In genomic region chr14:72420749-72421452, GRCh38 we compare ENCODE assay signal across 8 cellular contexts.
DNase-seq lines count a peak whose midpoint lies in the region; ATAC-seq, FAIRE-seq and TF ChIP-seq lines count a peak whose summit lies in the region.

No MANE protein-coding gene starts in this region.

- peak; percentile 40 for DNase-seq in COLO829 (ENCODE audit: low spot score)
- peak in 62 of 76 experiments; percentile 4 to 79 (median 42) for DNase-seq in HUDEP-2 (lab: John Stamatoyannopoulos, UW; ENCODE audit: unreplicated experiment in 76 of 76)
- DNase-seq in RKO (ENCODE audit: low spot score): peak; percentile 58
- DNase-seq in activated effector memory CD4-positive, alpha-beta T cell treated with Interleukin-2 at 50 U/mL for 16 hours: peak; percentile 41
- DNase-seq in glomerular endothelial cell (ENCODE audit: extremely low read depth, low read depth, low spot score): peak; percentile 25
- DNase-seq in pancreas: peak in 5 of 6 donors; percentile 22 to 92 (median 60)
- peak; percentile 81 for DNase-seq in upper lobe of right lung

- no peaks in the 10 kb centered on the region for H3K9me3 ChIP-seq in pancreas
- H3K9me3 ChIP-seq in upper lobe of right lung: no peaks in the 10 kb centered on the region

- TF ChIP-seq CTCF in pancreas (IDR thresholded peaks at IDR 0.05) (peak; percentile 63 to 83 (median 74)), upper lobe of right lung (IDR thresholded peaks at IDR 0.05) (peak; percentile 88)

- no peak for FAIRE-seq in pancreas (lab: Jason Lieb, UNC)

- no peaks in the 10 kb centered on the region for H3K36me3 ChIP-seq in pancreas
- H3K36me3 ChIP-seq in upper lobe of right lung: no peaks in the 10 kb centered on the region

- WGBS in pancreas, 2 donors: 17 to 23% methylated on average over 16 of the region's 16 CpGs

- H3K27ac ChIP-seq in pancreas: no peak overlapping the region
- H3K27ac ChIP-seq in upper lobe of right lung: no peak overlapping the region

- ATAC-seq in pancreas (peak in 3 of 4 donors; percentile 62 to 66 (median 65)), upper lobe of right lung (peak; percentile 79), HG02973 (IDR thresholded peaks at IDR 0.05; ENCODE audit: unreplicated experiment) (no peak)

- H3K27me3 ChIP-seq in pancreas (peaks cover 0 to 5% (median 0%) of the 10 kb centered on the region in 4 donors), upper lobe of right lung (no peaks in the 10 kb centered on the region)

- H3K4me1 ChIP-seq in pancreas: no peaks in the 10 kb centered on the region
- no peaks in the 10 kb centered on the region for H3K4me1 ChIP-seq in upper lobe of right lung

- H3K4me3 ChIP-seq in pancreas: no peak overlapping the region
- H3K4me3 ChIP-seq in upper lobe of right lung: no peak overlapping the region

- intact Hi-C loops in pancreas (cut with DNase I): no loop called here
- intact Hi-C loops in upper lobe of right lung (cut with DNase I): no loop called here

Comparison
In these comparisons a context has a peak if more than half of its experiments do, and no peak if none do; other contexts are left out.
1. DNase-seq: peak in every context shown above with its lines; median percentile 81 in upper lobe of right lung; 60 in pancreas; 58 in RKO; 42 in HUDEP-2; 41 in activated effector memory CD4-positive, alpha-beta T cell treated with Interleukin-2 at 50 U/mL for 16 hours; 40 in COLO829; 25 in glomerular endothelial cell.